9 cellular contexts compared by ENCODE assay signal in genomic region chr9:137301086-137301947, GRCh38. TPM values are rescaled to one million over a fixed set of nuclear protein-coding genes. Genes with fewer than 3 reads are reported as not detected.
A peak's percentile ranks its signal among the peaks of the same experiment; 100 is the strongest.
DNase-seq lines count a peak whose midpoint lies in the region; ATAC-seq and TF ChIP-seq lines count a peak whose summit lies in the region.
"Had no signal": no experiment of that assay in that cellular context is flagged by ENCODE, and none has a peak within 500 bp of the region (broad histone marks: within the 10 kb centered on the region; RNA-seq: fewer than 3 reads in every experiment).

No MANE protein-coding gene starts in this region.

- CTCF ChIA-PET in AG04449 (lab: Yijun Ruan, JAX): interaction anchor here (0.7 to 2.7 kb wide), 20 partner anchors 9 to 292 kb away, joined by 3 to 7 read pairs (median 4); partner anchors contain the start of genes EXD3 and NOXA1

- H3K27me3 ChIP-seq in GM06990 (replicated peaks; ENCODE audit: control insufficient read depth, insufficient read depth, low read length) (no peaks in the 10 kb centered on the region; the same call in 1 of the 2 replicates), duodenal mucosa (ENCODE audit: control insufficient read depth in 1 of 2, insufficient read depth in 2 of 2, low read length in 2 of 2) (peaks cover 4 to 8% of the 10 kb centered on the region in 2 donors)

- DNase-seq in AG04449 (ENCODE audit: low read depth, low spot score) (no peak), GM06990 (ENCODE audit: extremely low read depth, insufficient read length) (peak; percentile 73), SK-MEL-5 (ENCODE audit: low read depth, low spot score) (peak; percentile 41), midbrain (lab: John Stamatoyannopoulos, UW) (peak; percentile 41)

- ATAC-seq in HG03196 (IDR thresholded peaks at IDR 0.05; ENCODE audit: unreplicated experiment) (peak; percentile 5), HG02973 (IDR thresholded peaks at IDR 0.05; ENCODE audit: unreplicated experiment) (no peak), HG03159 (IDR thresholded peaks at IDR 0.05; ENCODE audit: unreplicated experiment) (no peak)

- TF ChIP-seq CTCF in AG04449 (IDR thresholded peaks at IDR 0.05; ENCODE audit: insufficient read depth, low read length, missing control alignments): no peak
- TF ChIP-seq CTCF in GM06990 (IDR thresholded peaks at IDR 0.05; ENCODE audit: insufficient read depth, low read length, poor library complexity, severe bottlenecking): no peak

- H3K4me3 ChIP-seq in AG04449 (ENCODE audit: low read depth, low read length): peak overlapping the region; percentile 46
- H3K4me3 ChIP-seq in GM06990 (replicated peaks; ENCODE audit: low read depth, low read length): peak overlapping the region; percentile 53
- peak overlapping the region; percentile 73 to 89 for H3K4me3 ChIP-seq in duodenal mucosa (ENCODE audit: low read depth in 1 of 2, low read length in 2 of 2)

- H3K36me3 ChIP-seq in GM06990 (ENCODE audit: control insufficient read depth, insufficient read depth, low read length) (no peaks in the 10 kb centered on the region), duodenal mucosa (ENCODE audit: control insufficient read depth in 1 of 2, insufficient read depth in 2 of 2, low read length in 2 of 2) (no peaks in the 10 kb centered on the region)

- H3K27ac ChIP-seq in duodenal mucosa (ENCODE audit: low read depth, low read length): peak overlapping the region; percentile 87

- POLR2A ChIA-PET in AG04449 (lab: Yijun Ruan, JAX): no interaction called here

- in situ Hi-C loops in SK-MEL-5 (cut with HindIII; ENCODE audit: low pct_unique_long_range_greater_than_20kb, low sequenced_read_pairs): no loop called here

- H3K9ac ChIP-seq in duodenal mucosa (ENCODE audit: low read depth in 1 of 2, low read length in 2 of 2): peak overlapping the region; percentile 91

- H3K9me3 ChIP-seq in duodenal mucosa (ENCODE audit: control insufficient read depth in 1 of 2, low read length in 2 of 2): no peaks in the 10 kb centered on the region

- peaks cover 44 to 60% of the 10 kb centered on the region in 2 donors for H3K4me1 ChIP-seq in duodenal mucosa (ENCODE audit: control insufficient read depth in 1 of 2, insufficient read depth in 2 of 2, low read length in 2 of 2)

RNA-seq across cellular contexts. Expression of gene NRARP, which starts 0.8 kb away (rescaled TPM):
- total RNA-seq in SK-MEL-5 (2014; rRNA removed; shearing (Covaris generic)): 0.50 and 0.67 TPM in 2 replicates
- polyA plus RNA-seq in SK-MEL-5 (2015; cell fraction: cytosol; rRNA removed): 1.9 and 2.2 TPM in 2 replicates
- 0.51 TPM in 1 of 2 replicates, not detected in the other for polyA plus RNA-seq in SK-MEL-5 (2015; cell fraction: nucleus; rRNA removed)

RNA-seq across cellular contexts. Expression of gene TOR4A, which starts 23.8 kb away (rescaled TPM):
- 0.03 and 0.13 TPM in 2 replicates for total RNA-seq in SK-MEL-5 (2014; rRNA removed; shearing (Covaris generic))
- 0.20 and 0.33 TPM in 2 replicates for polyA plus RNA-seq in SK-MEL-5 (2015; cell fraction: cytosol; rRNA removed)
- polyA plus RNA-seq in SK-MEL-5 (2015; cell fraction: nucleus; rRNA removed): 0.04 and 0.22 TPM in 2 replicates

RNA-seq across cellular contexts. Expression of gene NELFB, which starts 46.2 kb away (rescaled TPM):
- total RNA-seq in SK-MEL-5 (2014; rRNA removed; shearing (Covaris generic)): 47.3 and 47.4 TPM in 2 replicates
- 81.8 and 90.6 TPM in 2 replicates for polyA plus RNA-seq in SK-MEL-5 (2015; cell fraction: cytosol; rRNA removed)
- polyA plus RNA-seq in SK-MEL-5 (2015; cell fraction: nucleus; rRNA removed): 53.3 and 54.8 TPM in 2 replicates

RNA-seq across cellular contexts. Expression of gene STPG3, which starts 50.2 kb away (rescaled TPM):
- not detected in 2 replicates for total RNA-seq in SK-MEL-5 (2014; rRNA removed; shearing (Covaris generic))
- polyA plus RNA-seq in SK-MEL-5 (2015; cell fraction: cytosol; rRNA removed): not detected in 2 replicates
- not detected in 2 replicates for polyA plus RNA-seq in SK-MEL-5 (2015; cell fraction: nucleus; rRNA removed)
- total RNA-seq: HT1080 had no signal
